ENCODE assay signal across 8 cellular contexts in genomic region chr14:22918809-22919600, GRCh38. TPM values are rescaled to one million over a fixed set of nuclear protein-coding genes. Genes with fewer than 3 reads are reported as not detected.
DNase-seq lines count a peak whose midpoint lies in the region; ATAC-seq and TF ChIP-seq lines count a peak whose summit lies in the region.

RBM23 (minus strand) TSS chr14:22919149.

- peak; percentile 93 for DNase-seq in GM13976 (ENCODE audit: low spot score)
- peak; percentile 99 for DNase-seq in NCI-H146 treated with DMSO at 0.1 percent for 48 hours (lab: John Stamatoyannopoulos, UW; ENCODE audit: unreplicated experiment)
- DNase-seq in amniotic epithelial cell (ENCODE audit: low read depth) = peak; percentile 100
- peak; percentile 99 to 100 for DNase-seq in heart right ventricle
- DNase-seq in posterior cingulate gyrus = peak; percentile 94 to 99 (median 98)
- DNase-seq in upper lobe of left lung = peak; percentile 93 to 100

- peaks cover 7 to 52% (median 35%) of the 10 kb centered on the region in 9 donors for H3K4me1 ChIP-seq in heart right ventricle
- peaks cover 29 to 43% (median 33%) of the 10 kb centered on the region in 4 donors for H3K4me1 ChIP-seq in upper lobe of left lung

- no peaks in the 10 kb centered on the region for H3K27me3 ChIP-seq in heart right ventricle
- no peaks in the 10 kb centered on the region for H3K27me3 ChIP-seq in upper lobe of left lung

- intact Hi-C loops in T-helper 1 cell treated with Interleukin-12 subunit alpha and Interleukin-12 subunit beta and Interleukin-4 antibody, amounts not matched to agents 30 ng/mL and 1 ng/mL, for 36 hours (cut with micrococcal nuclease) = loop anchor here (1.0 to 10.0 kb wide), 18 partner anchors 10 to 1650 kb away; partner anchors contain the start of genes ACIN1, C14orf119, DAD1 and EMC9
- intact Hi-C loops in heart right ventricle (cut with DNase I) = loop anchor here in 3 of 10 donors (1.0 to 5.0 kb wide), 3 partner anchors 10 to 92 kb away; partner anchors contain the start of genes LRP10 (in 2 of the 3), PRMT5 (in 2 of the 3) and MRPL52 (in 1 of the 3)
- intact Hi-C loops in posterior cingulate gyrus (cut with DNase I) = no loop called here

- H3K27ac ChIP-seq in heart right ventricle (peak within 1 kb of the TSS; percentile 91 to 99 (median 97)), upper lobe of left lung (peak within 1 kb of the TSS; percentile 94 to 98 (median 97))

- ATAC-seq in HG02870 (IDR thresholded peaks at IDR 0.05; ENCODE audit: unreplicated experiment) = peak; percentile 85
- ATAC-seq in heart right ventricle = peak; percentile 91 to 97 (median 95)
- ATAC-seq in upper lobe of left lung (ENCODE audit: low FRiP score in 2 of 2) = peak; percentile 96 to 99

- WGBS in heart right ventricle, 2 donors = 0% methylated on average over 45 of the region's 45 CpGs
- 0% methylated on average over 13 to 45 of the region's 45 CpGs for WGBS in upper lobe of left lung, 2 donors

- no peaks in the 10 kb centered on the region for H3K9me3 ChIP-seq in heart right ventricle
- no peaks in the 10 kb centered on the region for H3K9me3 ChIP-seq in upper lobe of left lung

- H3K4me3 ChIP-seq in heart right ventricle (peak within 1 kb of the TSS; percentile 58 to 97 (median 80)), upper lobe of left lung (peak within 1 kb of the TSS; percentile 63 to 76 (median 70))

- peak in 3 of 4 donors; percentile 56 to 94 (median 89) for TF ChIP-seq POLR2A in upper lobe of left lung (IDR thresholded peaks at IDR 0.05)

- H3K36me3 ChIP-seq in heart right ventricle = peaks cover 0 to 63% (median 26%) of the 10 kb centered on the region in 9 donors
- H3K36me3 ChIP-seq in upper lobe of left lung = peaks cover 7 to 44% (median 26%) of the 10 kb centered on the region in 4 donors

- in situ Hi-C loops in GM13976 (cut with MboI; ENCODE audit: low sequenced_read_pairs, unreplicated experiment) = no loop called here

- TF ChIP-seq CTCF in GM13976 (IDR thresholded peaks at IDR 0.05; ENCODE audit: borderline replicate concordance, control extremely low read depth, extremely low read depth, insufficient read depth, missing control alignments) (no peak), heart right ventricle (IDR thresholded peaks at IDR 0.05) (peak in 1 of 9 donors; percentile 9), upper lobe of left lung (IDR thresholded peaks at IDR 0.05) (peak in 2 of 6 experiments; percentile 8 to 19)

- TF ChIP-seq EP300 in upper lobe of left lung (IDR thresholded peaks at IDR 0.05) = peak in 1 of 4 donors; percentile 36

RNA-seq across cellular contexts. Expression of gene RBM23, which starts in this region (rescaled TPM):
- 95.9 and 98.9 TPM in 2 replicates for total RNA-seq in T-helper 1 cell treated with Interleukin-12 subunit alpha and Interleukin-12 subunit beta and Interleukin-4 antibody, amounts not matched to agents 30 ng/mL and 1 ng/mL, for 36 hours
- total RNA-seq in heart right ventricle (10 to 100 TPM; 27.8 to 58.1 (median 36.1) TPM), upper lobe of left lung (10 to 100 TPM; 63.3 to 96.8 (median 91.9) TPM)
- polyA plus RNA-seq in heart right ventricle = 10 to 100 TPM; 24.0 to 30.1 TPM

Comparison
In these comparisons a context has a peak if more than half of its experiments do, and no peak if none do; other contexts are left out.
1. Peak in every context shown above with its lines: DNase-seq, ATAC-seq, H3K4me3 ChIP-seq and H3K27ac ChIP-seq.